ENCODE assay signal across 2 cellular contexts in genomic region chr3:84974347-84974746, GRCh38.
TF ChIP-seq lines count a peak whose summit lies in the region.

No MANE protein-coding gene starts in this region.

TF ChIP-seq in H1, 55 proteins besides CTCF, POLR2A, EP300 and RAD21 (continued from another document):
- TF ChIP-seq USF2 (IDR thresholded peaks at IDR 0.05; ENCODE audit: low read length) = no peak

TF ChIP-seq in neural cell, 6 proteins besides CTCF, POLR2A, EP300 and RAD21 (continued from another document):
- TF ChIP-seq REST (IDR thresholded peaks at IDR 0.05; ENCODE audit: borderline replicate concordance) = no peak
